ENCODE assay signal across 14 cellular contexts in the genomic region with DNA sequence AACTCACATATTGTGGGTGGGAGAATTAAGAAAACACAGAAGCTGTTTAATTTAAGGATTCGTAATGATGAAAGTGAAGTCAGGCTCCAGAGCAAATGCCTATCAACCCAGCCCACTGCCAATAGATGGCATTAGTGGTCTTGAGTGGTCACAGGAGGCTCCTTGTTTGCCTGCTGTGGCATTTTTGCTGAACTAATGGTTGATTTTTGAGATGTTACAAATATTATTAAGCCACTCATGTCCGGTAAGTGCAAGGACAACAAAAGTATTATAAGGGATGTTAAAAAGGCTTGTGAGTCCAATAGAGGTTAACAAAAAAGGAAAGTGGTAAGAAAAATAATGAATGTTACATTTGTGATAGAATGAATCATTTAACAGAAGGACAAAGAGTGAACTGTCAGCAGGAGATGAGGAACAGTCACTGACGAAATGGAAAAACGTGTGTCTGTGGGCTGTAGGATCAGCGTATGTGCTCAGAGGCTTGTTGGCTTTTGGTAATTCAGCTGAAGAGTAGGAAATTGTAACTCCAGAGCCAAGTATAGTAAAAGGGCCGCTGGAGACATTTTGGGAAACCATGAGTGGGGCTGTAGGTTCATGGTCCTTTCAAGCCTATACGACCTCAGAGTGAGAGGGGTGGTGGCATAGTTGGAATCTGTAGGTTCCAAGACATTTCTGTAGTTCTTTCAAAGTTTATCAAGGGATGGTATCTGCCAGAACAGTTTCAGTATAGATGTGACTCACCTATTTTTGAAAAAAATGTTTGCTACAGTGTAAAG. TPM values are rescaled to one million over a fixed set of nuclear protein-coding genes. Genes with fewer than 3 reads are reported as not detected.
DNase-seq lines count a peak whose midpoint lies in the region; ATAC-seq lines count a peak whose summit lies in the region.
"Had no signal": no experiment of that assay in that cellular context is flagged by ENCODE, and none has a peak within 500 bp of the region (broad histone marks: within the 10 kb centered on the region; RNA-seq: fewer than 3 reads in every experiment).

No MANE protein-coding gene starts in this region.

- ATAC-seq in T-helper 17 cell (no peak), HG03521 (IDR thresholded peaks at IDR 0.05; ENCODE audit: unreplicated experiment) (no peak)
- peak; percentile 90 for ATAC-seq in stimulated activated effector memory CD8-positive, alpha-beta T cell treated with anti-CD3 and anti-CD28 coated beads, Interleukin-12 subunit alpha, Interleukin-12 subunit beta, amount 100 ng/mL, for 72 hours
- ATAC-seq: Right ventricle myocardium inferior had no signal

- H3K27ac Mint-ChIP-seq in T-helper 17 cell: peak overlapping the region; percentile 87
- no peak overlapping the region for H3K27ac Mint-ChIP-seq in stimulated activated effector memory CD8-positive, alpha-beta T cell treated with anti-CD3 and anti-CD28 coated beads, Interleukin-12 subunit alpha, Interleukin-12 subunit beta, amount 100 ng/mL, for 72 hours
- H3K27ac Mint-ChIP-seq: dendritic cell treated with granulocyte-macrophage colony-stimulating factor and Interleukin-4, amounts not matched to agents 40 ng/mL and 50 ng/mL, for 4 days had no signal

- no peaks in the 10 kb centered on the region for H3K9me3 Mint-ChIP-seq in stimulated activated effector memory CD8-positive, alpha-beta T cell treated with anti-CD3 and anti-CD28 coated beads, Interleukin-12 subunit alpha, Interleukin-12 subunit beta, amount 100 ng/mL, for 72 hours
- H3K9me3 Mint-ChIP-seq: dendritic cell treated with granulocyte-macrophage colony-stimulating factor and Interleukin-4, amounts not matched to agents 40 ng/mL and 50 ng/mL, for 4 days; naive B cell had no signal

- H3K36me3 Mint-ChIP-seq in T-helper 17 cell (ENCODE audit: low read depth): peaks cover 17% of the 10 kb centered on the region
- H3K36me3 Mint-ChIP-seq in stimulated activated effector memory CD8-positive, alpha-beta T cell treated with anti-CD3 and anti-CD28 coated beads, Interleukin-12 subunit alpha, Interleukin-12 subunit beta, amount 100 ng/mL, for 72 hours: peaks cover 99% of the 10 kb centered on the region

- no peaks in the 10 kb centered on the region for H3K9me3 ChIP-seq in T-helper 17 cell (ENCODE audit: control insufficient read depth, low read length, poor library complexity, severe bottlenecking)
- H3K9me3 ChIP-seq: right atrium auricular region had no signal

- peak overlapping the region; percentile 36 for H3K4me3 Mint-ChIP-seq in T-helper 17 cell
- H3K4me3 Mint-ChIP-seq in stimulated activated effector memory CD8-positive, alpha-beta T cell treated with anti-CD3 and anti-CD28 coated beads, Interleukin-12 subunit alpha, Interleukin-12 subunit beta, amount 100 ng/mL, for 72 hours: no peak overlapping the region
- H3K4me3 Mint-ChIP-seq: dendritic cell treated with granulocyte-macrophage colony-stimulating factor and Interleukin-4, amounts not matched to agents 40 ng/mL and 50 ng/mL, for 4 days; naive B cell had no signal

- DNase-seq in activated CD8-positive, alpha-beta memory T cell treated with anti-CD3 and anti-CD28 coated beads, Interleukin-2, amount 50 U/mL, for 48 hours: peak; percentile 62
- no peak for DNase-seq in activated CD8-positive, alpha-beta memory T cell treated with anti-CD3 and anti-CD28 coated beads, Interleukin-2, amount 50 U/mL, for 4 hours
- no peak for DNase-seq in T-helper 17 cell
- peak in 10 of 61 donors; percentile 3 to 42 (median 12) for DNase-seq in caudate nucleus (lab: John Stamatoyannopoulos, UW)
- no peak for DNase-seq in stimulated activated effector memory CD8-positive, alpha-beta T cell treated with anti-CD3 and anti-CD28 coated beads, Interleukin-12 subunit alpha, Interleukin-12 subunit beta, amount 100 ng/mL, for 72 hours (ENCODE audit: low spot score in 2 of 2)
- DNase-seq in NCI-H345 treated with DMSO at 0.1 percent for 48 hours (lab: John Stamatoyannopoulos, UW; ENCODE audit: unreplicated experiment): no peak
- DNase-seq in SK-N-DZ (ENCODE audit: low spot score): no peak
- DNase-seq: ACHN, naive B cell, NCI-H446 had no signal

- peaks cover 38% of the 10 kb centered on the region for H3K4me1 Mint-ChIP-seq in T-helper 17 cell
- H3K4me1 Mint-ChIP-seq in stimulated activated effector memory CD8-positive, alpha-beta T cell treated with anti-CD3 and anti-CD28 coated beads, Interleukin-12 subunit alpha, Interleukin-12 subunit beta, amount 100 ng/mL, for 72 hours: peaks cover 57% of the 10 kb centered on the region

- peak overlapping the region; percentile 69 for H3K27ac ChIP-seq in caudate nucleus (ENCODE audit: low read depth, low read length)
- H3K27ac ChIP-seq: right atrium auricular region had no signal

- no peaks in the 10 kb centered on the region for H3K27me3 Mint-ChIP-seq in T-helper 17 cell
- H3K27me3 Mint-ChIP-seq: dendritic cell treated with granulocyte-macrophage colony-stimulating factor and Interleukin-4, amounts not matched to agents 40 ng/mL and 50 ng/mL, for 4 days; naive B cell had no signal

RNA-seq across cellular contexts. Expression of a gene that starts 11.2 kb away (rescaled TPM):
- 10 to 100 TPM; 62.9 to 63.9 TPM for total RNA-seq in T-helper 17 cell
- polyA plus RNA-seq in SK-N-DZ (2014; cell fraction: cytosol; rRNA removed): 10.6 and 12.1 TPM in 2 replicates
- polyA plus RNA-seq in SK-N-DZ (2014; cell fraction: nucleus; rRNA removed): 6.9 and 8.5 TPM in 2 replicates

RNA-seq across cellular contexts. Expression of a gene that starts 43.7 kb away (rescaled TPM):
- total RNA-seq in T-helper 17 cell: 1 to 10 TPM; 2.7 TPM
- polyA plus RNA-seq in SK-N-DZ (2014; cell fraction: cytosol; rRNA removed): 0.81 and 1.6 TPM in 2 replicates
- 1.6 and 2.1 TPM in 2 replicates for polyA plus RNA-seq in SK-N-DZ (2014; cell fraction: nucleus; rRNA removed)

RNA-seq across cellular contexts. Expression of a gene that starts 58.3 kb away (rescaled TPM):
- total RNA-seq in T-helper 17 cell: 10 to 100 TPM; 17.5 to 22.6 TPM
- 39.1 and 46.5 TPM in 2 replicates for polyA plus RNA-seq in SK-N-DZ (2014; cell fraction: cytosol; rRNA removed)
- 23.3 and 26.7 TPM in 2 replicates for polyA plus RNA-seq in SK-N-DZ (2014; cell fraction: nucleus; rRNA removed)
